ENCODE assay signal across 18 cellular contexts in genomic region chr20:61353261-61353995, GRCh38.
DNase-seq lines count a peak whose midpoint lies in the region; ATAC-seq, FAIRE-seq and TF ChIP-seq lines count a peak whose summit lies in the region.
"Had no signal": no experiment of that assay in that cellular context is flagged by ENCODE, and none has a peak within 500 bp of the region (broad histone marks: within the 10 kb centered on the region; RNA-seq: fewer than 3 reads in every experiment).

No MANE protein-coding gene starts in this region.

- DNase-seq in HTR-8/SVneo (ENCODE audit: insufficient read length, low spot score): peak; percentile 85
- peak; percentile 19 for DNase-seq in mesendoderm
- no peak for DNase-seq in naive thymus-derived CD4-positive, alpha-beta T cell
- no peak for DNase-seq in NCI-H748 (lab: John Stamatoyannopoulos, UW; ENCODE audit: unreplicated experiment)
- DNase-seq: activated naive CD4-positive, alpha-beta T cell treated with anti-CD3 and anti-CD28 coated beads for 36 hours; activated T-cell treated with anti-CD3 and anti-CD28 coated beads for 4 hours; body of pancreas; kidney; NCI-H2029 treated with DMSO at 0.1 percent for 48 hours; NCI-H748 treated with DMSO at 0.1 percent for 48 hours; stimulated activated CD4-positive, alpha-beta T cell treated with anti-CD3 and anti-CD28 coated beads, Interleukin-1b, Interleukin-23, amount 100 ng/mL, for 48 hours had no signal

- no peak overlapping the region for H3K27ac ChIP-seq in BLaER1 treated with 17β-estradiol and CSF1 and Interleukin-3, amounts not matched to agents 10 nM and 100 nM
- H3K27ac ChIP-seq in mesendoderm (ENCODE audit: low read depth, low read length): no peak overlapping the region
- no peak overlapping the region for H3K27ac ChIP-seq in naive thymus-derived CD4-positive, alpha-beta T cell (ENCODE audit: low read depth, low read length)
- H3K27ac ChIP-seq: body of pancreas, epithelial cell of prostate, right atrium auricular region had no signal

- peaks cover 0 to 12% (median 0%) of the 10 kb centered on the region in 11 experiments; a peak in 4 of 22 replicates for H4K20me1 ChIP-seq in BLaER1 treated with 17β-estradiol and CSF1 and Interleukin-3, amounts not matched to agents 10 nM and 100 nM

- H4K5ac ChIP-seq in mesendoderm (ENCODE audit: low read length): no peak overlapping the region

- no peak overlapping the region for H2BK5ac ChIP-seq in mesendoderm (ENCODE audit: low read length)

- no peak overlapping the region for H3K4ac ChIP-seq in mesendoderm (ENCODE audit: low read depth, low read length)

- H3K27ac Mint-ChIP-seq in brain: peak overlapping the region; percentile 7 to 92 (median 86)
- no peak overlapping the region for H3K27ac Mint-ChIP-seq in naive thymus-derived CD4-positive, alpha-beta T cell
- H3K27ac Mint-ChIP-seq: activated naive CD4-positive, alpha-beta T cell treated with anti-CD3 and anti-CD28 coated beads for 36 hours; dendritic cell treated with granulocyte-macrophage colony-stimulating factor and Interleukin-4, amounts not matched to agents 40 ng/mL and 50 ng/mL, for 4 days had no signal

- no peak overlapping the region for H3K4me3 ChIP-seq in BLaER1 treated with 17β-estradiol and CSF1 and Interleukin-3, amounts not matched to agents 10 nM and 100 nM
- H3K4me3 ChIP-seq in mesendoderm (ENCODE audit: low read length): no peak overlapping the region
- H3K4me3 ChIP-seq in naive thymus-derived CD4-positive, alpha-beta T cell (ENCODE audit: low read length): no peak overlapping the region
- H3K4me3 ChIP-seq: body of pancreas, right atrium auricular region had no signal

- H3K27me3 ChIP-seq in BLaER1 treated with 17β-estradiol and CSF1 and Interleukin-3, amounts not matched to agents 10 nM and 100 nM: no peaks in the 10 kb centered on the region
- H3K27me3 ChIP-seq in mesendoderm (ENCODE audit: insufficient read depth, low read length, poor library complexity): no peaks in the 10 kb centered on the region
- no peaks in the 10 kb centered on the region for H3K27me3 ChIP-seq in naive thymus-derived CD4-positive, alpha-beta T cell (ENCODE audit: control insufficient read depth in 2 of 2, insufficient read depth in 2 of 2, low read length in 2 of 2)

- WGBS in mesendoderm (ENCODE audit: extremely low coverage, insufficient coverage, low lambda C conversion rate): no CpG with 5 or more reads among the region's 12 CpGs

- POLR2A ChIA-PET in naive thymus-derived CD4-positive, alpha-beta T cell (lab: Charles Lee): no interaction called here

- H4K8ac ChIP-seq in mesendoderm (ENCODE audit: low read depth, low read length): no peak overlapping the region

- H3K27me3 Mint-ChIP-seq in brain: no peaks in the 10 kb centered on the region
- peaks cover 0 to 57% (median 0%) of the 10 kb centered on the region in 5 donors for H3K27me3 Mint-ChIP-seq in naive thymus-derived CD4-positive, alpha-beta T cell

- peak; percentile 95 for FAIRE-seq in HTR-8/SVneo (lab: Jason Lieb, UNC)
- FAIRE-seq: kidney had no signal

- H3K56ac ChIP-seq in mesendoderm (ENCODE audit: low read length): no peak overlapping the region

- no peaks in the 10 kb centered on the region for H3K79me1 ChIP-seq in mesendoderm (ENCODE audit: low read length)

- no peaks in the 10 kb centered on the region for H3K36me3 ChIP-seq in BLaER1 treated with 17β-estradiol and CSF1 and Interleukin-3, amounts not matched to agents 10 nM and 100 nM
- no peaks in the 10 kb centered on the region for H3K36me3 ChIP-seq in mesendoderm (ENCODE audit: control insufficient read depth, insufficient read depth, low read length)
- H3K36me3 ChIP-seq in naive thymus-derived CD4-positive, alpha-beta T cell (ENCODE audit: control insufficient read depth in 2 of 3, insufficient read depth in 3 of 3, low read length in 3 of 3): no peaks in the 10 kb centered on the region
- H3K36me3 ChIP-seq: right atrium auricular region had no signal

- peaks cover 91% of the 10 kb centered on the region for H3K4me1 Mint-ChIP-seq in brain
- no peaks in the 10 kb centered on the region for H3K4me1 Mint-ChIP-seq in naive thymus-derived CD4-positive, alpha-beta T cell

- H3K4me3 Mint-ChIP-seq in brain: peak overlapping the region in 4 of 5 experiments; percentile 24 to 50 (median 38)
- H3K4me3 Mint-ChIP-seq in naive thymus-derived CD4-positive, alpha-beta T cell: no peak overlapping the region
- H3K4me3 Mint-ChIP-seq: activated naive CD4-positive, alpha-beta T cell treated with anti-CD3 and anti-CD28 coated beads for 36 hours; dendritic cell treated with granulocyte-macrophage colony-stimulating factor and Interleukin-4, amounts not matched to agents 40 ng/mL and 50 ng/mL, for 4 days had no signal

- H3K79me2 ChIP-seq in mesendoderm (ENCODE audit: control insufficient read depth, insufficient read depth, low read length): no peaks in the 10 kb centered on the region

- H3K23ac ChIP-seq in mesendoderm (ENCODE audit: low read length): no peak overlapping the region

- no peak for TF ChIP-seq CTCF in brain (conservative IDR thresholded peaks at IDR 0.05)

- no peak overlapping the region for H2BK120ac ChIP-seq in mesendoderm (ENCODE audit: low read depth, low read length)

- intact Hi-C loops in naive thymus-derived CD4-positive, alpha-beta T cell (cut with micrococcal nuclease): no loop called here

- no peak overlapping the region for H3K18ac ChIP-seq in mesendoderm (ENCODE audit: low read length)

- no peak overlapping the region for H2BK15ac ChIP-seq in mesendoderm (replicated peaks; ENCODE audit: low read depth)

- H3K4me2 ChIP-seq in BLaER1 treated with 17β-estradiol and CSF1 and Interleukin-3, amounts not matched to agents 10 nM and 100 nM: peak overlapping the region; percentile 17 to 60 (median 51); a peak in 20 of 22 replicates
- H3K4me2 ChIP-seq in mesendoderm (ENCODE audit: low read length): no peak overlapping the region

- no peaks in the 10 kb centered on the region for H3K36me3 Mint-ChIP-seq in brain
- no peaks in the 10 kb centered on the region for H3K36me3 Mint-ChIP-seq in naive thymus-derived CD4-positive, alpha-beta T cell

- H3K9me3 Mint-ChIP-seq in brain: peaks cover 0 to 2% (median 0%) of the 10 kb centered on the region in 5 experiments
- H3K9me3 Mint-ChIP-seq in naive thymus-derived CD4-positive, alpha-beta T cell: peaks cover 0 to 8% (median 0%) of the 10 kb centered on the region in 11 donors
- H3K9me3 Mint-ChIP-seq: dendritic cell treated with granulocyte-macrophage colony-stimulating factor and Interleukin-4, amounts not matched to agents 40 ng/mL and 50 ng/mL, for 4 days had no signal

- peaks cover 18 to 37% (median 32%) of the 10 kb centered on the region in 10 experiments for H3K4me1 ChIP-seq in BLaER1 treated with 17β-estradiol and CSF1 and Interleukin-3, amounts not matched to agents 10 nM and 100 nM
- peaks cover 3% of the 10 kb centered on the region for H3K4me1 ChIP-seq in mesendoderm (ENCODE audit: control insufficient read depth, low read depth, low read length)
- H3K4me1 ChIP-seq in naive thymus-derived CD4-positive, alpha-beta T cell (ENCODE audit: control insufficient read depth in 2 of 2, insufficient read depth in 2 of 2, low read length in 2 of 2): no peaks in the 10 kb centered on the region
- H3K4me1 ChIP-seq: body of pancreas, right atrium auricular region had no signal

- no peak overlapping the region for H3K9ac ChIP-seq in BLaER1 treated with 17β-estradiol and CSF1 and Interleukin-3, amounts not matched to agents 10 nM and 100 nM
- no peak overlapping the region for H3K9ac ChIP-seq in mesendoderm (ENCODE audit: low read length)

- CTCF ChIA-PET in naive thymus-derived CD4-positive, alpha-beta T cell (lab: Charles Lee): no interaction called here

- H2AK5ac ChIP-seq in mesendoderm (ENCODE audit: low read length): no peak overlapping the region

- no peak for ATAC-seq in HG03139 (IDR thresholded peaks at IDR 0.05; ENCODE audit: unreplicated experiment)
- ATAC-seq in naive thymus-derived CD4-positive, alpha-beta T cell: no peak
- ATAC-seq in SK-N-SH treated with all-trans-retinoic acid at 6 μM for 48 hours: no peak
- ATAC-seq: body of pancreas had no signal

- peaks cover 0 to 2% (median 0%) of the 10 kb centered on the region in 11 experiments; a peak in 1 of 22 replicates for H3K9me3 ChIP-seq in BLaER1 treated with 17β-estradiol and CSF1 and Interleukin-3, amounts not matched to agents 10 nM and 100 nM (replicated peaks in 1 of 11)
- H3K9me3 ChIP-seq in naive thymus-derived CD4-positive, alpha-beta T cell (ENCODE audit: control insufficient read depth in 2 of 3, low read length in 3 of 3): no peaks in the 10 kb centered on the region
- H3K9me3 ChIP-seq: body of pancreas, right atrium auricular region had no signal

TF ChIP-seq in SK-N-SH treated with all-trans-retinoic acid at 6 μM for 48 hours, 23 proteins besides CTCF, POLR2A, EP300 and RAD21 (continues in another document):
- TF ChIP-seq ISL1 (CRISPR knock-in tag; IDR thresholded peaks at IDR 0.05): no peak
- no peak for TF ChIP-seq ZC3H10 (CRISPR knock-in tag; IDR thresholded peaks at IDR 0.05)
- no peak for TF ChIP-seq BACH2 (CRISPR knock-in tag; IDR thresholded peaks at IDR 0.05; ENCODE audit: borderline replicate concordance)
- TF ChIP-seq TSHZ2 (CRISPR knock-in tag; IDR thresholded peaks at IDR 0.05): no peak
- no peak for TF ChIP-seq SNAI2 (CRISPR knock-in tag; IDR thresholded peaks at IDR 0.05)
- no peak for TF ChIP-seq PPARA (CRISPR knock-in tag; IDR thresholded peaks at IDR 0.05; ENCODE audit: borderline replicate concordance)

Comparison
In these comparisons a context has a peak if more than half of its experiments do, and no peak if none do; other contexts are left out.
1. DNase-seq: peak in HTR-8/SVneo (single experiment) and mesendoderm (single experiment); none in naive thymus-derived CD4-positive, alpha-beta T cell (0 of 9) and NCI-H748 (single experiment).
2. H3K27ac Mint-ChIP-seq: peak in brain (5 of 5); none in naive thymus-derived CD4-positive, alpha-beta T cell (0 of 9).
3. H3K4me3 Mint-ChIP-seq: peak in brain (4 of 5); none in naive thymus-derived CD4-positive, alpha-beta T cell (0 of 10).